Comparison of ENCODE assay signal across 8 cellular contexts in the genomic region with DNA sequence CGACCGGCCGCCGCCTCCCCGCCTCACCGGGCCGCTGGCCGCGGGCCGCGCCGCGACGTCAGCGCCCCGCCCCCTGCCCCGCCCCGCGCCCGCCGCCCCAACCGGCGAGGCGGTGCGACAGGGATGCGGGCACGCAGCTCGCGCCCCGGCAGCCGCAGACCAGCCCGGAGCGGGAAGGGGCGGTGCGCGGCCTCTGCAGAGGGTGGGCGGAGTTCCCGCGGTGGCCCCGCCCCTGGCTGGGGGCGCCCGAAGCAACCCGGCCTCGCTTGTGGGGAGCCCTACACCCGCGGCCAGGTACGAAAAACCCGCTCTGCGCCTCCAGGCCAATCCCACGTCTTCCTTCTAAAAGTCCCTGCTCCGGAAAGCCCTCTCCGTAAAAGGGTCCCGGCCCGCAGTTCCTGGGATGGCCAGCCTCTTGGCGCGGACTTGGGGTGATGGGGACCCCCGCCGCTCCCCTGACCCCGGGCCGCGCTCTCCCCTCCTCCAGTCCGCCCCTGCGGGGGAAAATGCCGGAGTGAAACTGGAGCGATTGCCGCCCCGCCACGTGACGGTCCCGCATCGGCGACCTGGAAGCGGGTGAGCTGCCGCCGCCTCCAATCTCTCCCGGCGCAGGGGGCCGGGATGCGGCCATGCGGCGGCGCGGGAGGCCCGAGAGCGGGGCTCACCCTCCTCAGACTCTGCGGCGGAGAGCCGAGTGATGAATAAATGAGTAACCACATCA. TPM values are rescaled to one million over a fixed set of nuclear protein-coding genes. Genes with fewer than 3 reads are reported as not detected.
A peak's percentile ranks its signal among the peaks of the same experiment; 100 is the strongest.
DNase-seq lines count a peak whose midpoint lies in the region; ATAC-seq and TF ChIP-seq lines count a peak whose summit lies in the region.

A gene with protein sequence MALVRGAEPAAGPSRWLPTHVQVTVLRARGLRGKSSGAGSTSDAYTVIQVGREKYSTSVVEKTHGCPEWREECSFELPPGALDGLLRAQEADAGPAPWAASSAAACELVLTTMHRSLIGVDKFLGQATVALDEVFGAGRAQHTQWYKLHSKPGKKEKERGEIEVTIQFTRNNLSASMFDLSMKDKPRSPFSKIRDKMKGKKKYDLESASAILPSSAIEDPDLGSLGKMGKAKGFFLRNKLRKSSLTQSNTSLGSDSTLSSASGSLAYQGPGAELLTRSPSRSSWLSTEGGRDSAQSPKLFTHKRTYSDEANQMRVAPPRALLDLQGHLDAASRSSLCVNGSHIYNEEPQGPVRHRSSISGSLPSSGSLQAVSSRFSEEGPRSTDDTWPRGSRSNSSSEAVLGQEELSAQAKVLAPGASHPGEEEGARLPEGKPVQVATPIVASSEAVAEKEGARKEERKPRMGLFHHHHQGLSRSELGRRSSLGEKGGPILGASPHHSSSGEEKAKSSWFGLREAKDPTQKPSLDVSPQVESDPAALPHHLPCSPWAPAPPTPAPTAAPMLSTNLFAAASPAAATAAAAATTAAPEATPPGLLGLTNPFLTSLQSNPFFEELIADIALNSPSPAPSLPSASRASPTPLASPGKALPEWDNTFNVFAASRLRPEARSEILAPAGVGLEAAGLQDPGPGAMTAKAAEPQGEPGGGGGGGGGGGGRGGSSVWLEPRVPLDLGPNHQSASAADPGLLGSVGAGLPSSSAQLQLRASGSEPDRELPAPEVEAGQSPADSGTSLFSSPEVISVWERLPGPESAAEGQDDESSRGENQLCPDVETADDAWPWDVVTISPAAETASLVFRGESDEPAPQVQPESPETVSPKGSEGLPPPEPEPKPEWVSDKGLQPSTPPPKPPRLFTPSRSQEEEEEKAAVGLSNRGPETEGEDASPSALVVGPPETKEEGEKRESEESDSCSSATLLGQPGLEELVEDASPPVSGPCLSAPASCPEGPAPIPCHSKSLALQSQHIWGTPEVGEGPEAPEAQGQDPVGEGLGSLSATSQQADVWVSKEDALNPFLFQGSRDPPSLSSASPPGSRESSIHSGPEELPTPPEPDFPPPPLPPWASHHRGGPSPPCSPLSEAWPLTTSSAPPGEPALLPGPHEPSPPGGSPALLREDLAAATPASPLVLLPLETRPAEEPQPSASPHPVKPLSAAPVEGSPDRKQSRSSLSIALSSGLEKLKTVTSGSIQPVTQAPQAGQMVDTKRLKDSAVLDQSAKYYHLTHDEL (N-terminal part only) (minus strand): TSS at position 36 of the 721 bp plus-strand sequence. CDS start 171 bp downstream, outside the sequence.

- no peaks in the 10 kb centered on the region for H3K9me3 Mint-ChIP-seq in activated naive CD4-positive, alpha-beta T cell treated with anti-CD3 and anti-CD28 coated beads, Interleukin-2, amount 50 U/mL, for 72 hours

- no peak for TF ChIP-seq CTCF in neutrophil (IDR thresholded peaks at IDR 0.05)

- no peaks in the 10 kb centered on the region for H3K36me3 ChIP-seq in neutrophil

- DNase-seq in COLO668 (lab: John Stamatoyannopoulos, UW; ENCODE audit: unreplicated experiment) = peak; percentile 74
- DNase-seq in HuH-7 (ENCODE audit: low spot score) = peak; percentile 87
- peak; percentile 43 for DNase-seq in SKM-1 (lab: John Stamatoyannopoulos, UW; ENCODE audit: unreplicated experiment)
- peak; percentile 84 to 85 for DNase-seq in activated naive CD4-positive, alpha-beta T cell treated with anti-CD3 and anti-CD28 coated beads, Interleukin-2, amount 50 U/mL, for 72 hours (ENCODE audit: low spot score in 2 of 2)
- DNase-seq in globus pallidus (ENCODE audit: low spot score) = peak; percentile 67
- DNase-seq in stromal cell of bone marrow (ENCODE audit: low read depth) = peak; percentile 83

- no peaks in the 10 kb centered on the region for H3K9me3 ChIP-seq in neutrophil

- H3K4me1 ChIP-seq in neutrophil (ENCODE audit: control insufficient read depth in 1 of 2, insufficient read depth in 1 of 2, low read depth in 1 of 2, low read length in 1 of 2) = peaks cover 16 to 21% of the 10 kb centered on the region in 2 experiments

- ATAC-seq in GM21390 (IDR thresholded peaks at IDR 0.05; ENCODE audit: unreplicated experiment) = peak; percentile 62
- peak; percentile 82 to 92 for ATAC-seq in activated naive CD4-positive, alpha-beta T cell treated with anti-CD3 and anti-CD28 coated beads, Interleukin-2, amount 50 U/mL, for 72 hours

- peaks cover 5 to 10% of the 10 kb centered on the region in 2 donors for H3K36me3 Mint-ChIP-seq in activated naive CD4-positive, alpha-beta T cell treated with anti-CD3 and anti-CD28 coated beads, Interleukin-2, amount 50 U/mL, for 72 hours

- H3K4me3 ChIP-seq in neutrophil (ENCODE audit: low read depth in 1 of 2, low read length in 1 of 2) = peak within 1 kb of the TSS; percentile 61 to 83

- peak within 1 kb of the TSS; percentile 39 for H3K27ac ChIP-seq in neutrophil

- peaks cover 98% of the 10 kb centered on the region for H3K27me3 ChIP-seq in neutrophil

- peak within 1 kb of the TSS; percentile 73 to 88 for H3K27ac Mint-ChIP-seq in activated naive CD4-positive, alpha-beta T cell treated with anti-CD3 and anti-CD28 coated beads, Interleukin-2, amount 50 U/mL, for 72 hours

RNA-seq across cellular contexts. Expression of the gene that starts here (rescaled TPM):
- total RNA-seq in activated naive CD4-positive, alpha-beta T cell treated with anti-CD3 and anti-CD28 coated beads, Interleukin-2, amount 50 U/mL, for 72 hours = 10 to 100 TPM in 1 of 2 donors, 1 to 10 TPM in 1; 8.3 to 27.9 TPM

Comparison
In these comparisons a context has a peak if more than half of its experiments do, and no peak if none do; other contexts are left out.
1. Peak in every context shown above with its lines: DNase-seq, ATAC-seq, H3K4me3 ChIP-seq and H3K27ac ChIP-seq.